1 cellular context compared by ENCODE assay signal in the genomic region with DNA sequence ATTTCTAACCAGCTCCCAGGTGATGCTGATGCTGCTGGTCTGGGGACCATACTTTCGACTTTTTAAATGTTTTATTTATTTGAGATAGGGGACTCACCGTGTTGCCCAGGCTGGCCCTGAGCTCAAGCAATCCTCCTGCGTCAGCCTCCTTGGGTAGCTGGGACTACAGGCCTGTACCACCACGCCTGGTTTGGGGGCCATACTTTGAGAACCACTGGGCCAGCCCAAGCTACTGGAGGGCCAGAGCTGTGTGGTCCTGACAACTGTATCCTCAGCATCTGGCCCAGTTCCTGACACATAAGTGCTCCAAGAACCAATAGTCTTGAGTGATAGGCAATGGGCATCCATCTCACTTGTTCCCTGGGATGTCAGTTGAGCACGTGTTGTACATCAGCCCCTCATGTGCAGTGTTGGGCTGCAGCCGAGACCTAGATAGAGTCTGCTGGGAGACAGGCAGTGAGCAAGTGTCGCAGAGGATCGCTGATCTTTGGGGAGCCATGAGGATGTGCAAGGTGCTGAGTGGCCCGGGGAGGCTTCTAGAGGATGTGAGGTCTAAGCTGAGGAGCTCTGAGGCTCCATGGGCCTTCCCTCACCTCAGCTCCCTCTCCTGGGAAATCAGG.
TF ChIP-seq lines count a peak whose summit lies in the region.

No MANE protein-coding gene starts in this region.

TF ChIP-seq in H1, 55 proteins besides CTCF, POLR2A, EP300 and RAD21:
- TF ChIP-seq EZH2 (IDR thresholded peaks at IDR 0.05; ENCODE audit: low read depth, low read length, severe bottlenecking) (no peak), POLR2AphosphoS5 (IDR thresholded peaks at IDR 0.05; ENCODE audit: low read depth, low read length) (peak; percentile 63; the same call in 1 of the 2 replicates)
TF ChIP-seq in H1: peak in this region for 1.
